In the genomic region with DNA sequence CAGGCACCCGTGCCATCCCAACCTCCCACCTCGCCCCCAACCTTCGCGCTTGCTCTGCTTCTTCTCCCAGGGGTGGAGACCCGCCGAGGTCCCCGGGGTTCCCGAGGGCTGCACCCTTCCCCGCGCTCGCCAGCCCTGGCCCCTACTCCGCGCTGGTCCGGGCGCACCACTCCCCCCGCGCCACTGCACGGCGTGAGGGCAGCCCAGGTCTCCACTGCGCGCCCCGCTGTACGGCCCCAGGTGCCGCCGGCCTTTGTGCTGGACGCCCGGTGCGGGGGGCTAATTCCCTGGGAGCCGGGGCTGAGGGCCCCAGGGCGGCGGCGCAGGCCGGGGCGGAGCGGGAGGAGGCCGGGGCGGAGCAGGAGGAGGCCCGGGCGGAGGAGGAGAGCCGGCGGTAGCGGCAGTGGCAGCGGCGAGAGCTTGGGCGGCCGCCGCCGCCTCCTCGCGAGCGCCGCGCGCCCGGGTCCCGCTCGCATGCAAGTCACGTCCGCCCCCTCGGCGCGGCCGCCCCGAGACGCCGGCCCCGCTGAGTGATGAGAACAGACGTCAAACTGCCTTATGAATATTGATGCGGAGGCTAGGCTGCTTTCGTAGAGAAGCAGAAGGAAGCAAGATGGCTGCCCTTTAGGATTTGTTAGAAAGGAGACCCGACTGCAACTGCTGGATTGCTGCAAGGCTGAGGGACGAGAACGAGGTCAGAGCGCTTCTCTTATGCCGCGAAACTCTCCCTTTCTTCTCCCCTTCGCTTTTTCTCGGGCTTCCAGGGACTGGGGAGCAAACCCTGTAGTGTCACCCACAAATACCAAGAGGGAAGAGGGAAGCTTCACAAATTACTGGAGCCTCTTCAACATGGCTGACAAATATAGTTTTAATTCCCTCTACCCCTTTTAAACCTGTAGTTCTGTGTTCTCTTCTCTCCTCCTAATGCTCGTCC, we compare ENCODE assay signal across 8 cellular contexts. TPM values are rescaled to one million over a fixed set of nuclear protein-coding genes. Genes with fewer than 3 reads are reported as not detected.
A peak's percentile ranks its signal among the peaks of the same experiment; 100 is the strongest.
DNase-seq lines count a peak whose midpoint lies in the region; ATAC-seq, FAIRE-seq and TF ChIP-seq lines count a peak whose summit lies in the region.

A gene (plus strand): TSS at position 591 of the 934 bp plus-strand sequence. CDS start 87,067 bp downstream, outside the sequence.

- ATAC-seq in HG02642 (IDR thresholded peaks at IDR 0.05; ENCODE audit: poor library complexity, unreplicated experiment) (peak; percentile 88), Right ventricle myocardium superior (ENCODE audit: poor library complexity) (peak; percentile 86), pancreas (peak; percentile 78 to 85 (median 82))

- peak; percentile 95 for DNase-seq in GM12865 (ENCODE audit: low read depth)
- DNase-seq in NCI-H1105 (lab: John Stamatoyannopoulos, UW) = peak; percentile 41
- DNase-seq in SW480 (ENCODE audit: low spot score) = peak; percentile 82
- peak; percentile 57 for DNase-seq in activated naive CD8-positive, alpha-beta T cell treated with anti-CD3 and anti-CD28 coated beads, Interleukin-2, amount 50 U/mL, for 16 hours (ENCODE audit: low read depth, low spot score)
- DNase-seq in Right ventricle myocardium superior = peak; percentile 91
- DNase-seq in pancreas = peak; percentile 64 to 87 (median 76)

- FAIRE-seq in pancreas (lab: Jason Lieb, UNC) = no peak

- intact Hi-C loops in Right ventricle myocardium superior (cut with DNase I) (loop anchor here (2.0 to 10.0 kb wide), 4 partner anchors 48 to 568 kb away; no protein-coding TSS in a partner anchor), pancreas (cut with DNase I) (loop anchor here in 1 of 3 donors (10.0 kb wide), 1 partner anchor 318 kb away; no protein-coding TSS in a partner anchor)

- H3K36me3 ChIP-seq in pancreas = no peaks in the 10 kb centered on the region
- no peaks in the 10 kb centered on the region for H3K36me3 ChIP-seq in thymus (ENCODE audit: control insufficient read depth, insufficient read depth)

- no peaks in the 10 kb centered on the region for H3K27me3 ChIP-seq in pancreas
- peaks cover 4% of the 10 kb centered on the region for H3K27me3 ChIP-seq in thymus (ENCODE audit: control insufficient read depth, insufficient read depth)

- WGBS in pancreas, 2 donors = 0% methylated on average over 52 to 79 of the region's 79 CpGs
- under 1% methylated on average over 79 of the region's 79 CpGs for WGBS in thymus

- H3K27ac ChIP-seq in pancreas (peak within 1 kb of the TSS; percentile 58 to 89 (median 74)), thymus (ENCODE audit: low read depth) (peak within 1 kb of the TSS; percentile 85)

- H3K4me1 ChIP-seq in pancreas (peaks cover 11 to 21% (median 18%) of the 10 kb centered on the region in 3 donors), thymus (ENCODE audit: control insufficient read depth, insufficient read depth, low read length) (no peaks in the 10 kb centered on the region)

- H3K9me3 ChIP-seq in pancreas (no peaks in the 10 kb centered on the region), thymus (ENCODE audit: control insufficient read depth) (peaks cover 2% of the 10 kb centered on the region)

- no peak for TF ChIP-seq CTCF in GM12865 (IDR thresholded peaks at IDR 0.05; ENCODE audit: insufficient read depth, low read depth, low read length, missing control alignments)
- no peak for TF ChIP-seq CTCF in pancreas (IDR thresholded peaks at IDR 0.05)

- peak within 1 kb of the TSS; percentile 97 for H3K4me3 ChIP-seq in GM12865 (ENCODE audit: low read depth, low read length)
- peak within 1 kb of the TSS; percentile 58 to 74 (median 70) for H3K4me3 ChIP-seq in pancreas
- H3K4me3 ChIP-seq in thymus (ENCODE audit: low read length) = peak within 1 kb of the TSS; percentile 91

RNA-seq across cellular contexts. Expression of the gene that starts here (rescaled TPM):
- 11.8 TPM for total RNA-seq in Right ventricle myocardium superior
- total RNA-seq in pancreas = 10 to 100 TPM in 2 of 6 donors, 1 to 10 TPM in 4; 6.6 to 16.5 (median 8.6) TPM
- polyA plus RNA-seq in pancreas = 1 to 10 TPM; 2.5 to 3.3 TPM
- polyA plus RNA-seq in thymus = 6.5 TPM

Comparison
In these comparisons a context has a peak if more than half of its experiments do, and no peak if none do; other contexts are left out.
1. Peak in every context shown above with its lines: DNase-seq, ATAC-seq, H3K4me3 ChIP-seq and H3K27ac ChIP-seq.
2. DNase-seq: peak in every context shown above with its lines; median percentile 95 in GM12865; 91 in Right ventricle myocardium superior; 82 in SW480; 76 in pancreas; 57 in activated naive CD8-positive, alpha-beta T cell treated with anti-CD3 and anti-CD28 coated beads, Interleukin-2, amount 50 U/mL, for 16 hours; 41 in NCI-H1105.